1 cellular context compared by ENCODE assay signal in genomic region chr2:9770308-9771100, GRCh38.
TF ChIP-seq lines count a peak whose summit lies in the region.

No MANE protein-coding gene starts in this region.

TF ChIP-seq in GM23338, 12 proteins besides CTCF, POLR2A, EP300 and RAD21 (continued from another document):
- TF ChIP-seq ZNF462 (CRISPR knock-in tag; IDR thresholded peaks at IDR 0.05) (no peak), REST (IDR thresholded peaks at IDR 0.05; ENCODE audit: unreplicated experiment) (no peak), JUNB (IDR thresholded peaks at IDR 0.05; ENCODE audit: unreplicated experiment) (no peak), EZH2phosphoT487 (IDR thresholded peaks at IDR 0.05; ENCODE audit: unreplicated experiment) (no peak)
